Comparison of ENCODE assay signal across 15 cellular contexts in genomic region chr10:6034371-6034770, GRCh38. TPM values are rescaled to one million over a fixed set of nuclear protein-coding genes. Genes with fewer than 3 reads are reported as not detected.
A peak's percentile ranks its signal among the peaks of the same experiment; 100 is the strongest.
DNase-seq lines count a peak whose midpoint lies in the region; ATAC-seq, FAIRE-seq and TF ChIP-seq lines count a peak whose summit lies in the region.
"Had no signal": no experiment of that assay in that cellular context is flagged by ENCODE, and none has a peak within 500 bp of the region (broad histone marks: within the 10 kb centered on the region; RNA-seq: fewer than 3 reads in every experiment).

No MANE protein-coding gene starts in this region.

- TF ChIP-seq CTCF in kidney (IDR thresholded peaks at IDR 0.05; ENCODE audit: borderline replicate concordance, extremely low read depth, insufficient read depth) (no peak), dorsolateral prefrontal cortex (IDR thresholded peaks at IDR 0.05 in 54 of 56, conservative IDR thresholded peaks at IDR 0.05 in 2 of 56; ENCODE audit: low read depth in 1 of 56, partially characterized antibody in 56 of 56) (no peak)

- peaks cover 0 to 3% of the 10 kb centered on the region in 2 donors for H3K9me3 ChIP-seq in kidney (ENCODE audit: control insufficient read depth in 1 of 2, low read length in 2 of 2)
- H3K9me3 ChIP-seq: neutrophil had no signal

- no peaks in the 10 kb centered on the region for H3K4me1 ChIP-seq in kidney (ENCODE audit: control insufficient read depth in 1 of 2, insufficient read depth in 1 of 2, low read depth in 1 of 2, low read length in 2 of 2)

- peaks cover 96% of the 10 kb centered on the region for H3K36me3 Mint-ChIP-seq in activated T-cell treated with anti-CD3 and anti-CD28 coated beads, Interleukin-2, amount 50 U/mL, for 24 hours (ENCODE audit: low read depth)
- peaks cover 85% of the 10 kb centered on the region for H3K36me3 Mint-ChIP-seq in activated CD4-positive, alpha-beta memory T cell treated with anti-CD3 and anti-CD28 coated beads, Interleukin-2, amount 10 ng/mL, durations not matched to agents 7 days and 5 days (ENCODE audit: low read depth)
- peaks cover 56% of the 10 kb centered on the region for H3K36me3 Mint-ChIP-seq in stimulated activated memory B cell treated with anti-CD40 and anti-IgM and Interleukin-4, amounts not matched to agents 10 μg/mL and 1 μg/mL and 100 μg/mL, for 72 hours

- H3K4me3 Mint-ChIP-seq in activated T-cell treated with anti-CD3 and anti-CD28 coated beads, Interleukin-2, amount 50 U/mL, for 24 hours = no peak overlapping the region
- no peak overlapping the region for H3K4me3 Mint-ChIP-seq in activated CD4-positive, alpha-beta memory T cell treated with anti-CD3 and anti-CD28 coated beads, Interleukin-2, amount 10 ng/mL, durations not matched to agents 7 days and 5 days
- H3K4me3 Mint-ChIP-seq in stimulated activated memory B cell treated with anti-CD40 and anti-IgM and Interleukin-4, amounts not matched to agents 10 μg/mL and 1 μg/mL and 100 μg/mL, for 72 hours = no peak overlapping the region

- peaks cover 10% of the 10 kb centered on the region for H3K9me3 Mint-ChIP-seq in activated T-cell treated with anti-CD3 and anti-CD28 coated beads, Interleukin-2, amount 50 U/mL, for 24 hours
- H3K9me3 Mint-ChIP-seq in activated CD4-positive, alpha-beta memory T cell treated with anti-CD3 and anti-CD28 coated beads, Interleukin-2, amount 10 ng/mL, durations not matched to agents 7 days and 5 days = peaks cover 4% of the 10 kb centered on the region
- H3K9me3 Mint-ChIP-seq in stimulated activated memory B cell treated with anti-CD40 and anti-IgM and Interleukin-4, amounts not matched to agents 10 μg/mL and 1 μg/mL and 100 μg/mL, for 72 hours = peaks cover 4% of the 10 kb centered on the region

- ATAC-seq in stimulated activated memory B cell treated with anti-CD40 and anti-IgM and Interleukin-4, amounts not matched to agents 10 μg/mL and 1 μg/mL and 100 μg/mL, for 72 hours = no peak
- no peak for ATAC-seq in GM21529 (IDR thresholded peaks at IDR 0.05; ENCODE audit: unreplicated experiment)

- DNase-seq in activated T-cell treated with anti-CD3 and anti-CD28 coated beads, Interleukin-2, amount 50 U/mL, for 24 hours = no peak
- no peak for DNase-seq in activated T-cell treated with anti-CD3 and anti-CD28 coated beads, Interleukin-2, amount 50 U/mL, for 1 hour
- no peak for DNase-seq in activated CD4-positive, alpha-beta memory T cell treated with anti-CD3 and anti-CD28 coated beads, Interleukin-2, amount 10 ng/mL, durations not matched to agents 7 days and 5 days
- DNase-seq in kidney (no peak), dorsolateral prefrontal cortex (no peak), NAMALWA (ENCODE audit: low spot score) (no peak)
- DNase-seq: caudate nucleus, NCI-H2081, NCI-H510A, substantia nigra had no signal

- H3K27ac Mint-ChIP-seq in activated T-cell treated with anti-CD3 and anti-CD28 coated beads, Interleukin-2, amount 50 U/mL, for 24 hours = peak overlapping the region; percentile 89
- peak overlapping the region; percentile 48 for H3K27ac Mint-ChIP-seq in activated CD4-positive, alpha-beta memory T cell treated with anti-CD3 and anti-CD28 coated beads, Interleukin-2, amount 10 ng/mL, durations not matched to agents 7 days and 5 days
- peak overlapping the region; percentile 59 for H3K27ac Mint-ChIP-seq in stimulated activated memory B cell treated with anti-CD40 and anti-IgM and Interleukin-4, amounts not matched to agents 10 μg/mL and 1 μg/mL and 100 μg/mL, for 72 hours

- intact Hi-C loops in kidney (cut with DNase I) (no loop called here), dorsolateral prefrontal cortex (cut with DNase I) (no loop called here)

- CTCF ChIA-PET in activated CD4-positive, alpha-beta memory T cell treated with anti-CD3 and anti-CD28 coated beads, Interleukin-2, amount 10 ng/mL, durations not matched to agents 7 days and 5 days (lab: Charles Lee) = interaction anchor here (0.8 to 1.4 kb wide), 2 partner anchors 49 to 52 kb away, joined by 3 to 16 read pairs; no protein-coding TSS in a partner anchor

- no peak overlapping the region for H3K9ac ChIP-seq in kidney (ENCODE audit: low read length in 2 of 2)

- no peak for FAIRE-seq in kidney (lab: Jason Lieb, UNC)

- H3K27me3 ChIP-seq in dorsolateral prefrontal cortex = no peaks in the 10 kb centered on the region
- H3K27me3 ChIP-seq: neutrophil had no signal

- H3K27me3 Mint-ChIP-seq in activated T-cell treated with anti-CD3 and anti-CD28 coated beads, Interleukin-2, amount 50 U/mL, for 24 hours = no peaks in the 10 kb centered on the region
- no peaks in the 10 kb centered on the region for H3K27me3 Mint-ChIP-seq in activated CD4-positive, alpha-beta memory T cell treated with anti-CD3 and anti-CD28 coated beads, Interleukin-2, amount 10 ng/mL, durations not matched to agents 7 days and 5 days
- no peaks in the 10 kb centered on the region for H3K27me3 Mint-ChIP-seq in stimulated activated memory B cell treated with anti-CD40 and anti-IgM and Interleukin-4, amounts not matched to agents 10 μg/mL and 1 μg/mL and 100 μg/mL, for 72 hours

- peaks cover 70% of the 10 kb centered on the region for H3K4me1 Mint-ChIP-seq in activated T-cell treated with anti-CD3 and anti-CD28 coated beads, Interleukin-2, amount 50 U/mL, for 24 hours (ENCODE audit: low read depth)
- peaks cover 78% of the 10 kb centered on the region for H3K4me1 Mint-ChIP-seq in activated CD4-positive, alpha-beta memory T cell treated with anti-CD3 and anti-CD28 coated beads, Interleukin-2, amount 10 ng/mL, durations not matched to agents 7 days and 5 days
- peaks cover 50% of the 10 kb centered on the region for H3K4me1 Mint-ChIP-seq in stimulated activated memory B cell treated with anti-CD40 and anti-IgM and Interleukin-4, amounts not matched to agents 10 μg/mL and 1 μg/mL and 100 μg/mL, for 72 hours

- POLR2A ChIA-PET in activated CD4-positive, alpha-beta memory T cell treated with anti-CD3 and anti-CD28 coated beads, Interleukin-2, amount 10 ng/mL, durations not matched to agents 7 days and 5 days (lab: Charles Lee) = interaction anchor here (0.9 to 1.8 kb wide), 4 partner anchors 16 to 23 kb away, joined by 3 to 19 read pairs (median 3); no protein-coding TSS in a partner anchor

- no peaks in the 10 kb centered on the region for H3K36me3 ChIP-seq in kidney (ENCODE audit: control insufficient read depth in 1 of 2, insufficient read depth in 2 of 2, low read length in 2 of 2)
- H3K36me3 ChIP-seq: neutrophil had no signal

- H3K4me3 ChIP-seq in kidney (ENCODE audit: low read length in 2 of 2) (no peak overlapping the region), dorsolateral prefrontal cortex (no peak overlapping the region)

- H3K27ac ChIP-seq in kidney (ENCODE audit: low read depth in 2 of 2, low read length in 2 of 2) (peak overlapping the region; percentile 52 to 84), dorsolateral prefrontal cortex (no peak overlapping the region)
- H3K27ac ChIP-seq: HL-60, neutrophil, RWPE1 had no signal

RNA-seq across cellular contexts. Expression of gene IL2RA, which starts 27.8 kb away (rescaled TPM):
- 100 to 1,000 TPM; 437 to 446 TPM for total RNA-seq in activated CD4-positive, alpha-beta memory T cell treated with anti-CD3 and anti-CD28 coated beads, Interleukin-2, amount 10 ng/mL, durations not matched to agents 7 days and 5 days
- 11.9 TPM for total RNA-seq in kidney
- polyA plus RNA-seq in kidney (ENCODE audit: insufficient read depth, low read depth, low replicate concordance) = 0.54 TPM
- under 1 TPM in 7 of 120 experiments, not detected in 113; 0.19 to 0.83 (median 0.68) TPM for total RNA-seq in dorsolateral prefrontal cortex

RNA-seq across cellular contexts. Expression of gene RBM17, which starts 54.5 kb away (rescaled TPM):
- total RNA-seq in activated CD4-positive, alpha-beta memory T cell treated with anti-CD3 and anti-CD28 coated beads, Interleukin-2, amount 10 ng/mL, durations not matched to agents 7 days and 5 days = 100 to 1,000 TPM; 155 to 157 TPM
- total RNA-seq in kidney (91.9 TPM), dorsolateral prefrontal cortex (100 to 1,000 TPM in 44 of 120 experiments, 10 to 100 TPM in 76; 67.3 to 155 (median 95.4) TPM)
- polyA plus RNA-seq in kidney (ENCODE audit: insufficient read depth, low read depth, low replicate concordance) = 46.4 TPM

RNA-seq across cellular contexts. Expression of gene IL15RA, which starts 57.0 kb away (rescaled TPM):
- total RNA-seq in activated CD4-positive, alpha-beta memory T cell treated with anti-CD3 and anti-CD28 coated beads, Interleukin-2, amount 10 ng/mL, durations not matched to agents 7 days and 5 days = 10 to 100 TPM; 22.1 to 24.5 TPM
- total RNA-seq in kidney (13.9 TPM), dorsolateral prefrontal cortex (1 to 10 TPM; 1.1 to 8.5 (median 3.6) TPM)
- polyA plus RNA-seq in kidney (ENCODE audit: insufficient read depth, low read depth, low replicate concordance) = 6.8 TPM

Comparison
In these comparisons a context has a peak if more than half of its experiments do, and no peak if none do; other contexts are left out.
1. H3K27ac ChIP-seq: peak in kidney (2 of 2); none in dorsolateral prefrontal cortex (0 of 59).
2. RNA of gene IL2RA, which starts 27.8 kb away (total RNA-seq): 437 to 446 TPM in activated CD4-positive, alpha-beta memory T cell treated with anti-CD3 and anti-CD28 coated beads, Interleukin-2, amount 10 ng/mL, durations not matched to agents 7 days and 5 days; 11.9 TPM in kidney (single experiment) and 0.19 to 0.83 TPM in dorsolateral prefrontal cortex; every median in the first group is over 10 times any median in the second.
3. Peak in every context shown above with its lines, with median percentiles within 50 percentile points of each other: H3K27ac Mint-ChIP-seq.